18 cellular contexts compared by ENCODE assay signal in genomic region chr7:152419473-152420429, GRCh38. TPM values are rescaled to one million over a fixed set of nuclear protein-coding genes. Genes with fewer than 3 reads are reported as not detected.
DNase-seq lines count a peak whose midpoint lies in the region; ATAC-seq lines count a peak whose summit lies in the region.
"Had no signal": no experiment of that assay in that cellular context is flagged by ENCODE, and none has a peak within 500 bp of the region (broad histone marks: within the 10 kb centered on the region; RNA-seq: fewer than 3 reads in every experiment).

No MANE protein-coding gene starts in this region.

- H3K27me3 Mint-ChIP-seq in IgD-negative memory B cell: no peaks in the 10 kb centered on the region
- no peaks in the 10 kb centered on the region for H3K27me3 Mint-ChIP-seq in activated naive CD8-positive, alpha-beta T cell treated with anti-CD3 and anti-CD28 coated beads for 36 hours
- H3K27me3 Mint-ChIP-seq in naive thymus-derived CD8-positive, alpha-beta T cell: no peaks in the 10 kb centered on the region
- H3K27me3 Mint-ChIP-seq: effector memory CD8-positive, alpha-beta T cell had no signal

- peak; percentile 18 to 24 for ATAC-seq in activated CD4-positive, CD25-positive, alpha-beta regulatory T cell treated with anti-CD3 and anti-CD28 coated beads, Interleukin-2, amount 50 U/mL, for 24 hours
- ATAC-seq in naive thymus-derived CD8-positive, alpha-beta T cell: no peak
- ATAC-seq in HG03457 (IDR thresholded peaks at IDR 0.05; ENCODE audit: unreplicated experiment): no peak
- ATAC-seq: effector memory CD8-positive, alpha-beta T cell; heart right ventricle had no signal

- DNase-seq in activated CD4-positive, CD25-positive, alpha-beta regulatory T cell treated with anti-CD3 and anti-CD28 coated beads, Interleukin-2, amount 50 U/mL, for 72 hours: no peak
- DNase-seq in activated naive CD8-positive, alpha-beta T cell treated with anti-CD3 and anti-CD28 coated beads for 36 hours: no peak
- no peak for DNase-seq in naive thymus-derived CD8-positive, alpha-beta T cell
- no peak for DNase-seq in Ammon's horn (ENCODE audit: low spot score)
- DNase-seq in T-helper 2 cell: no peak
- DNase-seq: activated CD8-positive, alpha-beta memory T cell treated with anti-CD3 and anti-CD28 coated beads, Interleukin-2, amount 50 U/mL, for 48 hours; effector memory CD8-positive, alpha-beta T cell; heart right ventricle; islet precursor cell; NCI-H1694 treated with DMSO at 0.1 percent for 48 hours; NCI-H446 treated with DMSO at 0.1 percent for 48 hours; Right ventricle myocardium superior; stimulated activated naive CD4-positive, alpha-beta T cell had no signal

- H3K27ac Mint-ChIP-seq in IgD-negative memory B cell: peak overlapping the region; percentile 11 to 32 (median 21)
- H3K27ac Mint-ChIP-seq in activated naive CD8-positive, alpha-beta T cell treated with anti-CD3 and anti-CD28 coated beads for 36 hours: peak overlapping the region; percentile 41
- peak overlapping the region in 8 of 10 donors; percentile 3 to 61 (median 27) for H3K27ac Mint-ChIP-seq in naive thymus-derived CD8-positive, alpha-beta T cell
- H3K27ac Mint-ChIP-seq: T-helper 1 cell treated with Interleukin-12 subunit alpha and Interleukin-12 subunit beta and Interleukin-4 antibody, amounts not matched to agents 30 μg/mL and 1 μg/mL, for 36 hours had no signal

- POLR2A ChIA-PET in naive thymus-derived CD8-positive, alpha-beta T cell (lab: Charles Lee): interaction anchor here (0.6 kb wide), 1 partner anchor 83 kb away, joined by 5 read pairs; no protein-coding TSS in a partner anchor

- peaks cover 4% of the 10 kb centered on the region for H3K36me3 Mint-ChIP-seq in IgD-negative memory B cell
- peaks cover 44% of the 10 kb centered on the region for H3K36me3 Mint-ChIP-seq in activated naive CD8-positive, alpha-beta T cell treated with anti-CD3 and anti-CD28 coated beads for 36 hours
- peaks cover 7 to 30% (median 19%) of the 10 kb centered on the region in 3 donors for H3K36me3 Mint-ChIP-seq in naive thymus-derived CD8-positive, alpha-beta T cell

- H3K4me1 Mint-ChIP-seq in IgD-negative memory B cell: peaks cover 24 to 33% (median 26%) of the 10 kb centered on the region in 3 donors
- H3K4me1 Mint-ChIP-seq in activated naive CD8-positive, alpha-beta T cell treated with anti-CD3 and anti-CD28 coated beads for 36 hours: peaks cover 26% of the 10 kb centered on the region
- peaks cover 15 to 65% (median 50%) of the 10 kb centered on the region in 4 donors for H3K4me1 Mint-ChIP-seq in naive thymus-derived CD8-positive, alpha-beta T cell

- peaks cover 3 to 11% (median 5%) of the 10 kb centered on the region in 3 donors for H3K9me3 Mint-ChIP-seq in IgD-negative memory B cell
- peaks cover 24% of the 10 kb centered on the region for H3K9me3 Mint-ChIP-seq in activated naive CD8-positive, alpha-beta T cell treated with anti-CD3 and anti-CD28 coated beads for 36 hours
- H3K9me3 Mint-ChIP-seq in naive thymus-derived CD8-positive, alpha-beta T cell: peaks cover 0 to 26% (median 9%) of the 10 kb centered on the region in 9 donors
- H3K9me3 Mint-ChIP-seq: effector memory CD8-positive, alpha-beta T cell had no signal

- H3K4me3 Mint-ChIP-seq in IgD-negative memory B cell: peak overlapping the region in 2 of 4 donors; percentile 56 to 58
- H3K4me3 Mint-ChIP-seq in activated naive CD8-positive, alpha-beta T cell treated with anti-CD3 and anti-CD28 coated beads for 36 hours: no peak overlapping the region
- H3K4me3 Mint-ChIP-seq in naive thymus-derived CD8-positive, alpha-beta T cell: peak overlapping the region in 7 of 10 donors; percentile 9 to 57 (median 17)
- H3K4me3 Mint-ChIP-seq: neural crest cell; T-helper 1 cell treated with Interleukin-12 subunit alpha and Interleukin-12 subunit beta and Interleukin-4 antibody, amounts not matched to agents 30 μg/mL and 1 μg/mL, for 36 hours had no signal

RNA-seq across cellular contexts. Expression of gene KMT2C, which starts 16.1 kb away (rescaled TPM):
- polyA plus RNA-seq in IgD-negative memory B cell: 23.7 TPM
- 10 to 100 TPM; 34.2 to 38.2 TPM for total RNA-seq in activated naive CD8-positive, alpha-beta T cell treated with anti-CD3 and anti-CD28 coated beads for 36 hours
- total RNA-seq in naive thymus-derived CD8-positive, alpha-beta T cell: 100 to 1,000 TPM in 1 of 2 experiments, 10 to 100 TPM in 1; 91.8 to 111 TPM
- 10 to 100 TPM in 2 of 3 donors, 1 to 10 TPM in 1; 6.7 to 20.9 (median 10.7) TPM for polyA plus RNA-seq in naive thymus-derived CD8-positive, alpha-beta T cell

Comparison
In these comparisons a context has a peak if more than half of its experiments do, and no peak if none do; other contexts are left out.
1. ATAC-seq: peak in activated CD4-positive, CD25-positive, alpha-beta regulatory T cell treated with anti-CD3 and anti-CD28 coated beads, Interleukin-2, amount 50 U/mL, for 24 hours (2 of 2); none in naive thymus-derived CD8-positive, alpha-beta T cell (0 of 2) and HG03457 (single experiment).
2. Peak in every context shown above with its lines, with median percentiles within 50 percentile points of each other: H3K27ac Mint-ChIP-seq.